1 cellular context compared by ENCODE assay signal in the genomic region with DNA sequence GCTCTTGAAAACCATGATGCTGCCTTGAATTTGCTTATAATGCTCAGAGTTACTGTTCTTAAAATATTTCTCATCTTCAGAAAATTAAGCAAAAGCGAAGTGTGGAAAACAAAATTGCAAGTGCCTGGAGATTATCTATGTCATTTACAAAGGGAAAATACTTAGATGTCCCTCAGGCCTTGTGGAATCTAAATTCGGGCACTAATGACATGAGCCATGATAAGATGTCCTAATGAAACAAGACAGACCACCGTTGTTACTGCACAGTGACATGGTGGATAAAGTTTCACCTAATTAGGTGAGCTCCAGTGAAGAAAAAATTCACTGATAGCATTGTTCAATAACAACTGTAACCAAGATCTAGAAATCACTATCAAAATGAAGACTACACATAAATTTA.
TF ChIP-seq lines count a peak whose summit lies in the region.

No MANE protein-coding gene starts in this region.

TF ChIP-seq in SK-N-SH, 30 proteins besides CTCF, POLR2A, EP300 and RAD21 (continued from another document):
- TF ChIP-seq, protein P1, sequence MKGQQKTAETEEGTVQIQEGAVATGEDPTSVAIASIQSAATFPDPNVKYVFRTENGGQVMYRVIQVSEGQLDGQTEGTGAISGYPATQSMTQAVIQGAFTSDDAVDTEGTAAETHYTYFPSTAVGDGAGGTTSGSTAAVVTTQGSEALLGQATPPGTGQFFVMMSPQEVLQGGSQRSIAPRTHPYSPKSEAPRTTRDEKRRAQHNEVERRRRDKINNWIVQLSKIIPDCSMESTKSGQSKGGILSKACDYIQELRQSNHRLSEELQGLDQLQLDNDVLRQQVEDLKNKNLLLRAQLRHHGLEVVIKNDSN (IDR thresholded peaks at IDR 0.05; ENCODE audit: borderline replicate concordance, low read depth) = no peak
- no peak for TF ChIP-seq EZH2phosphoT487 (IDR thresholded peaks at IDR 0.05; ENCODE audit: borderline replicate concordance, low read depth)
- TF ChIP-seq NRF1 (IDR thresholded peaks at IDR 0.05; ENCODE audit: low read depth, low read length) = no peak
- TF ChIP-seq, protein P2, sequence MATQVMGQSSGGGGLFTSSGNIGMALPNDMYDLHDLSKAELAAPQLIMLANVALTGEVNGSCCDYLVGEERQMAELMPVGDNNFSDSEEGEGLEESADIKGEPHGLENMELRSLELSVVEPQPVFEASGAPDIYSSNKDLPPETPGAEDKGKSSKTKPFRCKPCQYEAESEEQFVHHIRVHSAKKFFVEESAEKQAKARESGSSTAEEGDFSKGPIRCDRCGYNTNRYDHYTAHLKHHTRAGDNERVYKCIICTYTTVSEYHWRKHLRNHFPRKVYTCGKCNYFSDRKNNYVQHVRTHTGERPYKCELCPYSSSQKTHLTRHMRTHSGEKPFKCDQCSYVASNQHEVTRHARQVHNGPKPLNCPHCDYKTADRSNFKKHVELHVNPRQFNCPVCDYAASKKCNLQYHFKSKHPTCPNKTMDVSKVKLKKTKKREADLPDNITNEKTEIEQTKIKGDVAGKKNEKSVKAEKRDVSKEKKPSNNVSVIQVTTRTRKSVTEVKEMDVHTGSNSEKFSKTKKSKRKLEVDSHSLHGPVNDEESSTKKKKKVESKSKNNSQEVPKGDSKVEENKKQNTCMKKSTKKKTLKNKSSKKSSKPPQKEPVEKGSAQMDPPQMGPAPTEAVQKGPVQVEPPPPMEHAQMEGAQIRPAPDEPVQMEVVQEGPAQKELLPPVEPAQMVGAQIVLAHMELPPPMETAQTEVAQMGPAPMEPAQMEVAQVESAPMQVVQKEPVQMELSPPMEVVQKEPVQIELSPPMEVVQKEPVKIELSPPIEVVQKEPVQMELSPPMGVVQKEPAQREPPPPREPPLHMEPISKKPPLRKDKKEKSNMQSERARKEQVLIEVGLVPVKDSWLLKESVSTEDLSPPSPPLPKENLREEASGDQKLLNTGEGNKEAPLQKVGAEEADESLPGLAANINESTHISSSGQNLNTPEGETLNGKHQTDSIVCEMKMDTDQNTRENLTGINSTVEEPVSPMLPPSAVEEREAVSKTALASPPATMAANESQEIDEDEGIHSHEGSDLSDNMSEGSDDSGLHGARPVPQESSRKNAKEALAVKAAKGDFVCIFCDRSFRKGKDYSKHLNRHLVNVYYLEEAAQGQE (IDR thresholded peaks at IDR 0.05; ENCODE audit: low read depth, low read length) = no peak
- TF ChIP-seq, protein P3, sequence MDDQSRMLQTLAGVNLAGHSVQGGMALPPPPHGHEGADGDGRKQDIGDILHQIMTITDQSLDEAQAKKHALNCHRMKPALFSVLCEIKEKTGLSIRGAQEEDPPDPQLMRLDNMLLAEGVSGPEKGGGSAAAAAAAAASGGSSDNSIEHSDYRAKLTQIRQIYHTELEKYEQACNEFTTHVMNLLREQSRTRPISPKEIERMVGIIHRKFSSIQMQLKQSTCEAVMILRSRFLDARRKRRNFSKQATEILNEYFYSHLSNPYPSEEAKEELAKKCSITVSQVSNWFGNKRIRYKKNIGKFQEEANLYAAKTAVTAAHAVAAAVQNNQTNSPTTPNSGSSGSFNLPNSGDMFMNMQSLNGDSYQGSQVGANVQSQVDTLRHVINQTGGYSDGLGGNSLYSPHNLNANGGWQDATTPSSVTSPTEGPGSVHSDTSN (IDR thresholded peaks at IDR 0.05) = peak; percentile 41; the same call in 1 of the 2 replicates
- TF ChIP-seq FOXM1 (IDR thresholded peaks at IDR 0.05; ENCODE audit: low read depth) = no peak
- TF ChIP-seq, protein P4, sequence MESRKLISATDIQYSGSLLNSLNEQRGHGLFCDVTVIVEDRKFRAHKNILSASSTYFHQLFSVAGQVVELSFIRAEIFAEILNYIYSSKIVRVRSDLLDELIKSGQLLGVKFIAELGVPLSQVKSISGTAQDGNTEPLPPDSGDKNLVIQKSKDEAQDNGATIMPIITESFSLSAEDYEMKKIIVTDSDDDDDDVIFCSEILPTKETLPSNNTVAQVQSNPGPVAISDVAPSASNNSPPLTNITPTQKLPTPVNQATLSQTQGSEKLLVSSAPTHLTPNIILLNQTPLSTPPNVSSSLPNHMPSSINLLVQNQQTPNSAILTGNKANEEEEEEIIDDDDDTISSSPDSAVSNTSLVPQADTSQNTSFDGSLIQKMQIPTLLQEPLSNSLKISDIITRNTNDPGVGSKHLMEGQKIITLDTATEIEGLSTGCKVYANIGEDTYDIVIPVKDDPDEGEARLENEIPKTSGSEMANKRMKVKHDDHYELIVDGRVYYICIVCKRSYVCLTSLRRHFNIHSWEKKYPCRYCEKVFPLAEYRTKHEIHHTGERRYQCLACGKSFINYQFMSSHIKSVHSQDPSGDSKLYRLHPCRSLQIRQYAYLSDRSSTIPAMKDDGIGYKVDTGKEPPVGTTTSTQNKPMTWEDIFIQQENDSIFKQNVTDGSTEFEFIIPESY (IDR thresholded peaks at IDR 0.05; ENCODE audit: borderline replicate concordance, low read depth) = no peak
- no peak for TF ChIP-seq YY1 (IDR thresholded peaks at IDR 0.05; ENCODE audit: low read depth)
- TF ChIP-seq RXRA (IDR thresholded peaks at IDR 0.05; ENCODE audit: borderline replicate concordance, low read depth) = no peak
- no peak for TF ChIP-seq JUND (IDR thresholded peaks at IDR 0.05)
- TF ChIP-seq NFIC (IDR thresholded peaks at IDR 0.05; ENCODE audit: borderline replicate concordance) = no peak
- peak; percentile 70 for TF ChIP-seq TCF12 (IDR thresholded peaks at IDR 0.05)
- TF ChIP-seq SMC3 (IDR thresholded peaks at IDR 0.05; ENCODE audit: low read depth, low read length) = no peak
- peak; percentile 80 for TF ChIP-seq FOXJ3 (CRISPR knock-in tag; IDR thresholded peaks at IDR 0.05)
- TF ChIP-seq, protein P5, sequence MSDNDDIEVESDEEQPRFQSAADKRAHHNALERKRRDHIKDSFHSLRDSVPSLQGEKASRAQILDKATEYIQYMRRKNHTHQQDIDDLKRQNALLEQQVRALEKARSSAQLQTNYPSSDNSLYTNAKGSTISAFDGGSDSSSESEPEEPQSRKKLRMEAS (IDR thresholded peaks at IDR 0.05; ENCODE audit: low read depth) = no peak
- no peak for TF ChIP-seq FOSL2 (IDR thresholded peaks at IDR 0.05; ENCODE audit: borderline replicate concordance, low read depth)
- peak; percentile 88 for TF ChIP-seq CHD2 (IDR thresholded peaks at IDR 0.05; ENCODE audit: low read length, partially characterized antibody)
- TF ChIP-seq GATA2 (CRISPR knock-in tag; IDR thresholded peaks at IDR 0.05) = peak; percentile 97
- TF ChIP-seq GABPA (IDR thresholded peaks at IDR 0.05; ENCODE audit: low read depth) = no peak
- TF ChIP-seq TEAD4 (IDR thresholded peaks at IDR 0.05; ENCODE audit: borderline replicate concordance, insufficient read depth) = no peak
- TF ChIP-seq POLR2AphosphoS5 (IDR thresholded peaks at IDR 0.05; ENCODE audit: low read depth, low read length) = peak; percentile 57
- TF ChIP-seq MXI1 (IDR thresholded peaks at IDR 0.05; ENCODE audit: low read depth, low read length) = 0 out of 2 replicates have a peak, but pooled peaks have one; percentile 37
- no peak for TF ChIP-seq SIN3A (IDR thresholded peaks at IDR 0.05; ENCODE audit: borderline replicate concordance, low read depth, low read length)
- peak; percentile 99 for TF ChIP-seq RCOR1 (IDR thresholded peaks at IDR 0.05; ENCODE audit: low read length)
